In genomic region chr1:23922321-23922943, GRCh38 we compare ENCODE assay signal across 22 cellular contexts. TPM values are rescaled to one million over a fixed set of nuclear protein-coding genes. Genes with fewer than 3 reads are reported as not detected.
A peak's percentile ranks its signal among the peaks of the same experiment; 100 is the strongest.
DNase-seq lines count a peak whose midpoint lies in the region; ATAC-seq and TF ChIP-seq lines count a peak whose summit lies in the region.
"Had no signal": no experiment of that assay in that cellular context is flagged by ENCODE, and none has a peak within 500 bp of the region (broad histone marks: within the 10 kb centered on the region; RNA-seq: fewer than 3 reads in every experiment).

No MANE protein-coding gene starts in this region.

- POLR2A ChIA-PET in PC-3 (lab: Charles Lee; ENCODE audit: unreplicated experiment), result no interaction called here

- in situ Hi-C loops in GM23248 (cut with MboI), result no loop called here

- no peaks in the 10 kb centered on the region for H3K9me3 Mint-ChIP-seq in stimulated activated memory B cell treated with anti-CD40 and anti-IgM and Interleukin-4, amounts not matched to agents 10 μg/mL and 1 μg/mL and 100 μg/mL, for 72 hours

- H3K9me3 ChIP-seq in PC-3 (ENCODE audit: low read length), result no peaks in the 10 kb centered on the region
- H3K9me3 ChIP-seq in GM23248 (ENCODE audit: low read depth), result no peaks in the 10 kb centered on the region
- H3K9me3 ChIP-seq in adrenal gland (replicated peaks in 1 of 3), result no peaks in the 10 kb centered on the region
- H3K9me3 ChIP-seq: BE2C, SJSA1 had no signal

- ATAC-seq in PC-3 (peak; percentile 73), HG03432 (IDR thresholded peaks at IDR 0.05; ENCODE audit: unreplicated experiment) (no peak), HG02885 (IDR thresholded peaks at IDR 0.05; ENCODE audit: poor library complexity, unreplicated experiment) (no peak)
- no peak for ATAC-seq in stimulated activated memory B cell treated with anti-CD40 and anti-IgM and Interleukin-4, amounts not matched to agents 10 μg/mL and 1 μg/mL and 100 μg/mL, for 72 hours

- H2AFZ ChIP-seq in PC-3 (ENCODE audit: low read length) (peak overlapping the region; percentile 64), GM23248 (no peak overlapping the region)

- no peak overlapping the region for H3K9ac ChIP-seq in PC-3 (ENCODE audit: low read length)
- no peak overlapping the region for H3K9ac ChIP-seq in GM23248

- no TSS peak for BruUV-seq in PC-3 (replicated peaks; lab: Mats Ljungman, UMichigan)

- no peaks in the 10 kb centered on the region for H3K79me2 ChIP-seq in PC-3 (ENCODE audit: low read length)
- H3K79me2 ChIP-seq in GM23248 (ENCODE audit: insufficient read depth), result no peaks in the 10 kb centered on the region

- no peaks in the 10 kb centered on the region for H3K27me3 Mint-ChIP-seq in stimulated activated memory B cell treated with anti-CD40 and anti-IgM and Interleukin-4, amounts not matched to agents 10 μg/mL and 1 μg/mL and 100 μg/mL, for 72 hours

- intact Hi-C loops in PC-3 (cut with micrococcal nuclease) (loop anchor here (5.0 kb wide), 1 partner anchor 35 kb away; the partner anchor contains the start of gene PNRC2), adrenal gland (cut with DNase I) (no loop called here)

- no peaks in the 10 kb centered on the region for H3K36me3 Mint-ChIP-seq in stimulated activated memory B cell treated with anti-CD40 and anti-IgM and Interleukin-4, amounts not matched to agents 10 μg/mL and 1 μg/mL and 100 μg/mL, for 72 hours

- H3K4me1 ChIP-seq in PC-3 (ENCODE audit: insufficient read depth, low read length) (peaks cover 24% of the 10 kb centered on the region), GM23248 (ENCODE audit: insufficient read depth) (no peaks in the 10 kb centered on the region), adrenal gland (replicated peaks in 1 of 2) (peaks cover 0 to 7% of the 10 kb centered on the region in 2 donors)
- H3K4me1 ChIP-seq: BE2C had no signal

- DNase-seq in PC-3 (peak; percentile 60), fibroblast of villous mesenchyme (ENCODE audit: low read depth) (peak; percentile 80), GM23248 (no peak), adrenal gland (no peak)
- DNase-seq: BE2C, Calu3, DMS79 treated with DMSO at 0.1 percent for 48 hours, GF-D8, KG1, NCI-H1048, NCI-H1417, NCI-H1694, NCI-H2029 treated with DMSO at 0.1 percent for 48 hours, NCI-H2227 treated with DMSO at 0.1 percent for 48 hours, NCI-H526 treated with DMSO at 0.1 percent for 48 hours, Right ventricle myocardium superior, RPMI8226 had no signal

- TF ChIP-seq CTCF in PC-3 (conservative IDR thresholded peaks at IDR 0.05; ENCODE audit: low read depth, low read length) (no peak), fibroblast of villous mesenchyme (IDR thresholded peaks at IDR 0.05; ENCODE audit: insufficient read depth, low read depth, low read length) (no peak), adrenal gland (IDR thresholded peaks at IDR 0.05) (no peak)

- H3K27ac Mint-ChIP-seq in stimulated activated memory B cell treated with anti-CD40 and anti-IgM and Interleukin-4, amounts not matched to agents 10 μg/mL and 1 μg/mL and 100 μg/mL, for 72 hours, result peak overlapping the region; percentile 37

- no peak for TF ChIP-seq POLR2A in adrenal gland (IDR thresholded peaks at IDR 0.05)

- H3K9me2 ChIP-seq in PC-3 (replicated peaks; ENCODE audit: low read length), result no peaks in the 10 kb centered on the region
- no peaks in the 10 kb centered on the region for H3K9me2 ChIP-seq in GM23248 (ENCODE audit: insufficient read depth)

- H3K4me1 Mint-ChIP-seq in stimulated activated memory B cell treated with anti-CD40 and anti-IgM and Interleukin-4, amounts not matched to agents 10 μg/mL and 1 μg/mL and 100 μg/mL, for 72 hours, result peaks cover 11% of the 10 kb centered on the region

- H3K4me2 ChIP-seq in PC-3 (ENCODE audit: low read length) (peak overlapping the region; percentile 37), GM23248 (ENCODE audit: unreplicated experiment) (no peak overlapping the region)

- H3K4me3 Mint-ChIP-seq in stimulated activated memory B cell treated with anti-CD40 and anti-IgM and Interleukin-4, amounts not matched to agents 10 μg/mL and 1 μg/mL and 100 μg/mL, for 72 hours, result no peak overlapping the region

- H4K20me1 ChIP-seq in PC-3 (ENCODE audit: low read length) (no peaks in the 10 kb centered on the region), GM23248 (ENCODE audit: insufficient read depth) (no peaks in the 10 kb centered on the region)

- WGBS in GM23248 (ENCODE audit: low coverage in 1 of 2, low lambda C conversion rate in 2 of 2, missing lambda C conversion rate in 2 of 2), 2 experiments, result 90 to 92% methylated on average over 8 of the region's 8 CpGs
- WGBS in adrenal gland, 4 donors, result 88 to 91% (median 91%) methylated on average over 8 of the region's 8 CpGs

- CTCF ChIA-PET in PC-3 (lab: Charles Lee), result no interaction called here

- H3K36me3 ChIP-seq in PC-3 (ENCODE audit: low read depth, low read length) (no peaks in the 10 kb centered on the region), GM23248 (ENCODE audit: low read depth) (no peaks in the 10 kb centered on the region), adrenal gland (replicated peaks in 1 of 2) (no peaks in the 10 kb centered on the region)
- H3K36me3 ChIP-seq: BE2C, SJSA1 had no signal

- H3K27me3 ChIP-seq in PC-3 (ENCODE audit: low read length) (no peaks in the 10 kb centered on the region), GM23248 (replicated peaks; ENCODE audit: insufficient read depth) (no peaks in the 10 kb centered on the region), adrenal gland (no peaks in the 10 kb centered on the region)
- H3K27me3 ChIP-seq: BE2C, SJSA1 had no signal

- H3K4me3 ChIP-seq in PC-3 (ENCODE audit: low read length) (no peak overlapping the region), fibroblast of villous mesenchyme (ENCODE audit: low read depth, low read length) (no peak overlapping the region), GM23248 (no peak overlapping the region), adrenal gland (no peak overlapping the region)
- H3K4me3 ChIP-seq: SJSA1 had no signal

- H3F3A ChIP-seq in PC-3 (ENCODE audit: low read length, unreplicated experiment) (no peaks in the 10 kb centered on the region), GM23248 (ENCODE audit: insufficient read depth) (no peaks in the 10 kb centered on the region)

- H3K27ac ChIP-seq in PC-3 (ENCODE audit: low read length), result peak overlapping the region; percentile 61
- no peak overlapping the region for H3K27ac ChIP-seq in GM23248
- no peak overlapping the region for H3K27ac ChIP-seq in adrenal gland
- H3K27ac ChIP-seq: SJSA1 had no signal

RNA-seq across cellular contexts. Expression of gene CNR2, which starts 9.3 kb away (rescaled TPM):
- total RNA-seq in PC-3 (2014; rRNA removed) (not detected in 2 replicates), fibroblast of villous mesenchyme (not detected in 2 replicates), adrenal gland (under 1 TPM in 1 of 8 donors, not detected in 7; 0.09 TPM)
- total RNA-seq in GM23248 (2014; rRNA removed; shearing (Covaris generic)), result not detected in 2 replicates
- polyA plus RNA-seq in GM23248 (2016; fragmentation: Nextera tagmentation; extraction: Ambion mirVana) (not detected in 2 replicates), adrenal gland (under 1 TPM in 1 of 3 donors, not detected in 2; 0.08 TPM)
- total RNA-seq: Calu3, NCI-H460, Right ventricle myocardium superior had no signal

RNA-seq across cellular contexts. Expression of gene PNRC2, which starts 37.2 kb away (rescaled TPM):
- total RNA-seq in PC-3 (2014; rRNA removed) (36.3 and 45.6 TPM in 2 replicates), fibroblast of villous mesenchyme (60.9 and 108 TPM in 2 replicates), adrenal gland (100 to 1,000 TPM in 7 of 8 donors, 10 to 100 TPM in 1; 57.6 to 175 (median 138) TPM)
- total RNA-seq in GM23248 (2014; rRNA removed; shearing (Covaris generic)), result 77.3 and 77.9 TPM in 2 replicates
- polyA plus RNA-seq in GM23248 (2016; fragmentation: Nextera tagmentation; extraction: Ambion mirVana) (67.4 and 71.2 TPM in 2 replicates), adrenal gland (100 to 1,000 TPM in 1 of 3 donors, 10 to 100 TPM in 2; 72.9 to 187 (median 81.0) TPM)

RNA-seq across cellular contexts. Expression of gene FUCA1, which starts 54.3 kb away (rescaled TPM):
- total RNA-seq in PC-3 (2014; rRNA removed), result 20.3 and 23.4 TPM in 2 replicates
- total RNA-seq in fibroblast of villous mesenchyme, result 4.8 and 7.8 TPM in 2 replicates
- 11.5 and 15.4 TPM in 2 replicates for total RNA-seq in GM23248 (2014; rRNA removed; shearing (Covaris generic))
- 13.3 and 15.2 TPM in 2 replicates for polyA plus RNA-seq in GM23248 (2016; fragmentation: Nextera tagmentation; extraction: Ambion mirVana)
- 100 to 1,000 TPM in 1 of 8 donors, 10 to 100 TPM in 7; 55.0 to 109 (median 77.1) TPM for total RNA-seq in adrenal gland
- polyA plus RNA-seq in adrenal gland, result 10 to 100 TPM; 17.9 to 59.0 (median 34.1) TPM

RNA-seq across cellular contexts. Expression of gene SRSF10, which starts 57.7 kb away (rescaled TPM):
- total RNA-seq in PC-3 (2014; rRNA removed), result 109 and 121 TPM in 2 replicates
- total RNA-seq in fibroblast of villous mesenchyme, result 83.8 and 117 TPM in 2 replicates
- 81.7 and 99.4 TPM in 2 replicates for total RNA-seq in GM23248 (2014; rRNA removed; shearing (Covaris generic))
- polyA plus RNA-seq in GM23248 (2016; fragmentation: Nextera tagmentation; extraction: Ambion mirVana), result 111 and 121 TPM in 2 replicates
- total RNA-seq in adrenal gland, result 100 to 1,000 TPM in 6 of 8 donors, 10 to 100 TPM in 2; 65.8 to 139 (median 105) TPM
- polyA plus RNA-seq in adrenal gland, result 100 to 1,000 TPM in 1 of 3 donors, 10 to 100 TPM in 2; 90.0 to 190 (median 99.0) TPM

Comparison
In these comparisons a context has a peak if more than half of its experiments do, and no peak if none do; other contexts are left out.
1. DNase-seq: peak in PC-3 (single experiment) and fibroblast of villous mesenchyme (single experiment); none in GM23248 (single experiment) and adrenal gland (0 of 7).